ENCODE assay signal across 8 cellular contexts in the genomic region with DNA sequence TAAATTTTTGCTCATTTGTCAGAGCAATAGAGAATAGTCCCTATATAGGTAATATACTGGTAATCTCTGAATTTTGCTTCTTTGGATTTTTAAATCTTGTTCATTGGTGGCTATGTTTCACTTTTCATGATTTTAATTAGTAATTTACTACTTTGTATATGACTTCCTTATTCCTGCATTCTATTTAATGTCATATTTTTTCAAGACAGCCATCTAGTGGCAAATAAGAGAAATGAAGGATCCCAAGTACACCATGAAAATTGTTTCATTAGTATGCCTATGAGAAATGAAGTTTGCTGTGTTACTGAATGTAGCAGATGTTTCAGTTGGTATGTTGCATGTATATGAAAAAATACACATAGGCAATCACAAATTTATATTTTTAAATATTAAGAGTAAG.
DNase-seq lines count a peak whose midpoint lies in the region; ATAC-seq, FAIRE-seq and TF ChIP-seq lines count a peak whose summit lies in the region.
"Had no signal": no experiment of that assay in that cellular context is flagged by ENCODE, and none has a peak within 500 bp of the region (broad histone marks: within the 10 kb centered on the region; RNA-seq: fewer than 3 reads in every experiment).

No MANE protein-coding gene starts in this region.

- DNase-seq in GM10248 (ENCODE audit: extremely low spot score): peak; percentile 28
- peak; percentile 3 for DNase-seq in astrocyte of the cerebellum (ENCODE audit: low read depth)
- no peak for DNase-seq in left colon
- DNase-seq in GM12892 (ENCODE audit: insufficient read length): no peak
- no peak for DNase-seq in suprapubic skin (ENCODE audit: low spot score in 2 of 2)
- DNase-seq: T-cell had no signal

- H3K79me2 ChIP-seq in KMS-11 (ENCODE audit: insufficient read depth, low read depth): no peaks in the 10 kb centered on the region

- TF ChIP-seq EP300 in suprapubic skin (IDR thresholded peaks at IDR 0.05): no peak

- no peak overlapping the region for H3K9ac ChIP-seq in KMS-11

- no peaks in the 10 kb centered on the region for H4K20me1 ChIP-seq in KMS-11 (ENCODE audit: insufficient read depth)

- ATAC-seq in left colon (peak; percentile 52), GM19395 (IDR thresholded peaks at IDR 0.05; ENCODE audit: unreplicated experiment) (no peak)

- in situ Hi-C loops in astrocyte of the cerebellum (cut with HindIII; ENCODE audit: low sequenced_read_pairs): loop anchor here (5.0 kb wide), 1 partner anchor 56 kb away; no protein-coding TSS in a partner anchor

- H3K4me3 ChIP-seq in KMS-11 (IDR thresholded peaks at IDR 0.05; ENCODE audit: insufficient read depth, low read depth, low read length) (no peak overlapping the region), astrocyte of the cerebellum (ENCODE audit: low read depth, low read length) (no peak overlapping the region), suprapubic skin (no peak overlapping the region)

- CTCF ChIA-PET in GM10248 (lab: Yijun Ruan, JAX): interaction anchor here (1.6 to 2.7 kb wide), 3 partner anchors 9 to 21 kb away, joined by 4 to 9 read pairs (median 6); no protein-coding TSS in a partner anchor

- POLR2A ChIA-PET in GM10248 (lab: Yijun Ruan, JAX): no interaction called here

- TF ChIP-seq CTCF in GM10248 (IDR thresholded peaks at IDR 0.05; ENCODE audit: control extremely low read depth, extremely low read depth, low read depth, missing control alignments) (peak; percentile 21), KMS-11 (conservative IDR thresholded peaks at IDR 0.05; ENCODE audit: low read depth, low read length) (peak; percentile 53), astrocyte of the cerebellum (IDR thresholded peaks at IDR 0.05; ENCODE audit: low read depth, low read length, missing control alignments) (no peak), suprapubic skin (IDR thresholded peaks at IDR 0.05) (peak in 1 of 2 donors; percentile 27)

- FAIRE-seq in GM12892 (lab: Jason Lieb, UNC): no peak

- intact Hi-C loops in left colon (cut with DNase I, micrococcal nuclease): loop anchor here in 1 of 2 donors (10.0 kb wide), 1 partner anchor 103 kb away; no protein-coding TSS in a partner anchor

- H3K4me1 ChIP-seq in KMS-11 (ENCODE audit: low read depth, poor library complexity, severe bottlenecking): no peaks in the 10 kb centered on the region
- no peaks in the 10 kb centered on the region for H3K4me1 ChIP-seq in suprapubic skin

- H3K27ac ChIP-seq in KMS-11 (no peak overlapping the region), suprapubic skin (no peak overlapping the region)

- H3K36me3 ChIP-seq in KMS-11 (ENCODE audit: insufficient read depth) (no peaks in the 10 kb centered on the region), suprapubic skin (peaks cover 15% of the 10 kb centered on the region)

- H3K9me3 ChIP-seq in suprapubic skin: no peaks in the 10 kb centered on the region

- H3K27me3 ChIP-seq in KMS-11 (ENCODE audit: insufficient read depth, low read depth) (no peaks in the 10 kb centered on the region), suprapubic skin (no peaks in the 10 kb centered on the region)

- H2AFZ ChIP-seq in KMS-11 (ENCODE audit: low read depth): no peak overlapping the region

- TF ChIP-seq POLR2A in GM12892 (IDR thresholded peaks at IDR 0.05; ENCODE audit: low read depth, low read length): no peak
- TF ChIP-seq POLR2A in suprapubic skin (IDR thresholded peaks at IDR 0.05): no peak

- H3K4me2 ChIP-seq in KMS-11: no peak overlapping the region

Comparison
In these comparisons a context has a peak if more than half of its experiments do, and no peak if none do; other contexts are left out.
1. DNase-seq: peak in GM10248 (single experiment) and astrocyte of the cerebellum (single experiment); none in left colon (0 of 2), GM12892 (single experiment) and suprapubic skin (0 of 2).